Comparison of ENCODE assay signal across 8 cellular contexts in the genomic region with DNA sequence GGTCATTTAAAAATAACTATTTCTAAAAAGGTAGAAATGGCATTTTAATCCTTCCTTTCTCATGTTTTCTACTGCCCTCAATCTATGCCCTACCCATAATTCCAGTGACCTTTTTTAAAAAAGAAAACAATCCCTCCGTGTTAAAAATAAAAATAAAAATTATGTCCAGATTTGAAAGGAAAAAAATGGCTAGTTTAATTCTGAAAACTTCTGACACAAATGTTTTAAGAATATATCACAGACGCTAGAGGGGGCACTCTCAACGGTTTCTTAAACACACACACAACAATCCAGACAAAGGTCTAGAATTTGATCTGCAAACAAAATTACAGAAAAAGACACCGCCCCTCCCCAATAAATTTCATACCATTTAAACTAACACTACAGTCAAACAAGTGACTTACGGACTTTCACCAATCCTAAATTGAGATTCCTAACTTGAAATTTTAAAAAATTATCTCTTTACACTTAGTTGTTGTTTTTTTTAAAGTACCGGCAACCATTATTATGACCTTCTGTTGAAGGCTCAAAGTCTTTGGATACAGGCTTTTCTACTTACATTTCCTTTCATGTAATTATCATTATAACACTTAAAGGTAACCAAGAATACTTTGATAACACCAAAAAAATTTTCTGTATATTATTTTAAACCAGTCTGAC. TPM values are rescaled to one million over a fixed set of nuclear protein-coding genes. Genes with fewer than 3 reads are reported as not detected.
DNase-seq lines count a peak whose midpoint lies in the region; ATAC-seq and TF ChIP-seq lines count a peak whose summit lies in the region.

No MANE protein-coding gene starts in this region.

- peak overlapping the region; percentile 74 for H3K27ac Mint-ChIP-seq in central memory CD8-positive, alpha-beta T cell (ENCODE audit: low read depth)

- 100% methylated on average over 2 of the region's 6 CpGs for WGBS in mesendoderm (ENCODE audit: extremely low coverage, insufficient coverage, low lambda C conversion rate)

- H3K27ac ChIP-seq in mesendoderm (ENCODE audit: low read depth, low read length): no peak overlapping the region

- H2AK5ac ChIP-seq in mesendoderm (ENCODE audit: low read length): no peak overlapping the region

- no peaks in the 10 kb centered on the region for H3K4me1 ChIP-seq in mesendoderm (ENCODE audit: control insufficient read depth, low read depth, low read length)

- H3K23ac ChIP-seq in mesendoderm (ENCODE audit: low read length): no peak overlapping the region

- H2BK5ac ChIP-seq in mesendoderm (ENCODE audit: low read length): no peak overlapping the region

- H4K8ac ChIP-seq in mesendoderm (ENCODE audit: low read depth, low read length): no peak overlapping the region

- no peaks in the 10 kb centered on the region for H3K27me3 ChIP-seq in mesendoderm (ENCODE audit: insufficient read depth, low read length, poor library complexity)

- H3K79me1 ChIP-seq in mesendoderm (ENCODE audit: low read length): peaks cover 3% of the 10 kb centered on the region

- no peak overlapping the region for H3K18ac ChIP-seq in mesendoderm (ENCODE audit: low read length)

- H3K9ac ChIP-seq in mesendoderm (ENCODE audit: low read length): no peak overlapping the region

- H3K4me3 Mint-ChIP-seq in central memory CD8-positive, alpha-beta T cell: no peak overlapping the region

- H3K4me3 ChIP-seq in AG10803 (ENCODE audit: low read length): no peak overlapping the region
- H3K4me3 ChIP-seq in GM12864 (ENCODE audit: low read depth, low read length): no peak overlapping the region
- no peak overlapping the region for H3K4me3 ChIP-seq in mesendoderm (ENCODE audit: low read length)

- H3K27me3 Mint-ChIP-seq in central memory CD8-positive, alpha-beta T cell: no peaks in the 10 kb centered on the region

- no peak overlapping the region for H3K4me2 ChIP-seq in mesendoderm (ENCODE audit: low read length)

- H2BK15ac ChIP-seq in mesendoderm (replicated peaks; ENCODE audit: low read depth): no peak overlapping the region

- no peak overlapping the region for H3K56ac ChIP-seq in mesendoderm (ENCODE audit: low read length)

- H3K4ac ChIP-seq in mesendoderm (ENCODE audit: low read depth, low read length): no peak overlapping the region

- peak; percentile 66 for TF ChIP-seq CTCF in AG10803 (conservative IDR thresholded peaks at IDR 0.05; ENCODE audit: low read length)
- peak; percentile 53 for TF ChIP-seq CTCF in GM12864 (IDR thresholded peaks at IDR 0.05; ENCODE audit: low read depth, low read length, missing control alignments)

- no peaks in the 10 kb centered on the region for H3K36me3 ChIP-seq in mesendoderm (ENCODE audit: control insufficient read depth, insufficient read depth, low read length)

- H3K79me2 ChIP-seq in mesendoderm (ENCODE audit: control insufficient read depth, insufficient read depth, low read length): peaks cover 9% of the 10 kb centered on the region

- H3K36me3 Mint-ChIP-seq in central memory CD8-positive, alpha-beta T cell (ENCODE audit: insufficient read depth): peaks cover 10% of the 10 kb centered on the region

- DNase-seq in AG10803 (ENCODE audit: low read depth): peak; percentile 64
- peak; percentile 13 for DNase-seq in GM12864 (ENCODE audit: low read depth)
- peak; percentile 45 for DNase-seq in NCI-H82 (lab: John Stamatoyannopoulos, UW)
- no peak for DNase-seq in central memory CD8-positive, alpha-beta T cell (ENCODE audit: low spot score in 2 of 2)
- peak; percentile 48 for DNase-seq in mesendoderm

- no peak overlapping the region for H4K5ac ChIP-seq in mesendoderm (ENCODE audit: low read length)

- ATAC-seq in central memory CD8-positive, alpha-beta T cell (replicated peaks; ENCODE audit: extremely low read depth, poor library complexity, severe bottlenecking): no peak
- ATAC-seq in HG03342 (IDR thresholded peaks at IDR 0.05; ENCODE audit: unreplicated experiment): no peak
- ATAC-seq in HG02840 (IDR thresholded peaks at IDR 0.05; ENCODE audit: low FRiP score, unreplicated experiment): no peak
- ATAC-seq in HG03439 (IDR thresholded peaks at IDR 0.05; ENCODE audit: unreplicated experiment): no peak

- no peaks in the 10 kb centered on the region for H3K9me3 Mint-ChIP-seq in central memory CD8-positive, alpha-beta T cell

- H2BK120ac ChIP-seq in mesendoderm (ENCODE audit: low read depth, low read length): no peak overlapping the region

- peaks cover 18% of the 10 kb centered on the region for H3K4me1 Mint-ChIP-seq in central memory CD8-positive, alpha-beta T cell

RNA-seq across cellular contexts. Expression of gene CLINT1, which starts 38.2 kb away (rescaled TPM):
- 91.6 TPM for polyA plus RNA-seq in mesendoderm (2013, experiment 1 of 2)
- 89.6 TPM for polyA plus RNA-seq in mesendoderm (2013, experiment 2 of 2)

Comparison
In these comparisons a context has a peak if more than half of its experiments do, and no peak if none do; other contexts are left out.
1. DNase-seq: peak in AG10803 (single experiment), GM12864 (single experiment), NCI-H82 (single experiment) and mesendoderm (single experiment); none in central memory CD8-positive, alpha-beta T cell (0 of 2).